10 cellular contexts compared by ENCODE assay signal in the genomic region with DNA sequence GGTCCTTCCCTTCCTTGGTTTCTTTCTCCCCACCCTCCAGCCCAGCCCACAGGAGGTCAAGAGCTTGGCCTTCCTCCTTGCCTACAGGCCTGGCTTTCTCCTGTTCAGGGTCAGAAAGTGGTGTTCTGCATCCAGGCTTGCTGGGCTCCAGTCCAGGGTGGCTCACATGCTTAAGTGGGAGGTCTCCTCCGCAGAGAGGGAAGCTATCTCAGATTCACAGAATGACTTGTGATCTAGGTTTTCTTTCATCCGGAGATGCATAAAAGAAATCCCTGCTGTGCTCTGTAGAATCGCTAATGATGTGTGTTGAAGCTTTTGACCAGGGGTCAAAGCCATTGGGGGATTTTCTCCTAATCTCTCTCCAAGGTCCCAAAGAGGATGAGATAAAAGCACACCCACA.
DNase-seq lines count a peak whose midpoint lies in the region; ATAC-seq and TF ChIP-seq lines count a peak whose summit lies in the region.
"Had no signal": no experiment of that assay in that cellular context is flagged by ENCODE, and none has a peak within 500 bp of the region (broad histone marks: within the 10 kb centered on the region; RNA-seq: fewer than 3 reads in every experiment).

No MANE protein-coding gene starts in this region.

- H3K27me3 Mint-ChIP-seq in endodermal cell (ENCODE audit: insufficient read depth): peaks cover 97% of the 10 kb centered on the region

- no peak overlapping the region for H3K9ac ChIP-seq in endodermal cell (ENCODE audit: extremely low read depth, low read length, poor library complexity, severe bottlenecking)

- 2 to 17% methylated on average over 1 to 3 of the region's 3 CpGs for WGBS in endodermal cell (ENCODE audit: insufficient coverage in 1 of 2, insufficient read length in 1 of 2), 2 experiments

- H3K36me3 Mint-ChIP-seq in endodermal cell (ENCODE audit: low read depth): no peaks in the 10 kb centered on the region
- H3K36me3 Mint-ChIP-seq: CD14-positive monocyte; CD8-positive, alpha-beta T cell had no signal

- H3K4me3 Mint-ChIP-seq in endodermal cell: no peak overlapping the region
- H3K4me3 Mint-ChIP-seq: CD14-positive monocyte; CD8-positive, alpha-beta T cell had no signal

- H3K27ac Mint-ChIP-seq in endodermal cell: no peak overlapping the region
- H3K27ac Mint-ChIP-seq: CD14-positive monocyte; CD8-positive, alpha-beta T cell had no signal

- peak overlapping the region; percentile 69 for H3K27ac ChIP-seq in endodermal cell (ENCODE audit: low read depth, low read length)
- H3K27ac ChIP-seq: A549 had no signal

- no peak for ATAC-seq in HG02938 (IDR thresholded peaks at IDR 0.05; ENCODE audit: unreplicated experiment)
- ATAC-seq: A549; CD8-positive, alpha-beta T cell had no signal

- peaks cover 12% of the 10 kb centered on the region for H3K4me1 Mint-ChIP-seq in endodermal cell
- H3K4me1 Mint-ChIP-seq: CD14-positive monocyte had no signal

- H3K36me3 ChIP-seq in endodermal cell (ENCODE audit: control insufficient read depth, insufficient read depth, low read length): no peaks in the 10 kb centered on the region

- no peak overlapping the region for H3K4me3 ChIP-seq in endodermal cell (ENCODE audit: low read length)
- H3K4me3 ChIP-seq: A549 had no signal

- H3K9me3 ChIP-seq in endodermal cell (ENCODE audit: control insufficient read depth, low read length): no peaks in the 10 kb centered on the region
- H3K9me3 ChIP-seq: A549, Caco-2 had no signal

- DNase-seq in NCI-H2227 (lab: John Stamatoyannopoulos, UW; ENCODE audit: unreplicated experiment) (peak; percentile 81), endodermal cell (peak; percentile 72), iPS-NIHi7 (ENCODE audit: extremely low spot score) (peak; percentile 31), islet precursor cell (no peak)
- no peak for DNase-seq in activated CD4-positive, alpha-beta T cell treated with anti-CD3 and anti-CD28 coated beads, Interleukin-2, amount 50 U/mL, for 1 hour
- DNase-seq: Caco-2; CD8-positive, alpha-beta T cell had no signal

- no peak for TF ChIP-seq CTCF in endodermal cell (conservative IDR thresholded peaks at IDR 0.05)

- no peaks in the 10 kb centered on the region for H3K9me3 Mint-ChIP-seq in endodermal cell
- H3K9me3 Mint-ChIP-seq: CD8-positive, alpha-beta T cell had no signal

- peaks cover 98% of the 10 kb centered on the region for H3K27me3 ChIP-seq in endodermal cell (ENCODE audit: control insufficient read depth, insufficient read depth, low read length, poor library complexity, severe bottlenecking)

- H3K4me1 ChIP-seq in endodermal cell (ENCODE audit: control insufficient read depth, insufficient read depth, low read length): no peaks in the 10 kb centered on the region
- H3K4me1 ChIP-seq: A549, Caco-2 had no signal

Comparison
In these comparisons a context has a peak if more than half of its experiments do, and no peak if none do; other contexts are left out.
1. DNase-seq: peak in NCI-H2227 (single experiment), endodermal cell (single experiment) and iPS-NIHi7 (single experiment); none in activated CD4-positive, alpha-beta T cell treated with anti-CD3 and anti-CD28 coated beads, Interleukin-2, amount 50 U/mL, for 1 hour (single experiment) and islet precursor cell (single experiment).